Comparison of ENCODE assay signal across 25 cellular contexts in the genomic region with DNA sequence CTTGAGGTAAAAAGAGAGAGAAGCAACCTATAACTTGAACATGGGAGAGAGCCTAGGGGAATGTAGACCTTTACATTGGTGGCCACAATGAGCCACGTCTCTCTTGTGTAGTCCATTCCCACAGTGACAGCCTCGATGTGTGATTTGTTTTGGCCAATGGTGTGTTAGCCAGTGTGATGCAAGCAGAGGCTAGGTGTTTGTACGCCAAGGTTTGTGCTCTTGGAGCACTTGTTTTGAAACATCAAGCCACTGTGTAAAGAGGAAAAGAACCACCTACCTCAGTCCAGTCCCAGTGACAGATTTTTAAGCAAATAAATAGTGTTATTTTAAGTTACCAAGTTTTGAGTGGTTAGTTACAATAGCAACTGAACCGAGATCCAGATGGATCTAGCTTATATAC. TPM values are rescaled to one million over a fixed set of nuclear protein-coding genes. Genes with fewer than 3 reads are reported as not detected.
DNase-seq lines count a peak whose midpoint lies in the region; ATAC-seq, FAIRE-seq and TF ChIP-seq lines count a peak whose summit lies in the region.
"Had no signal": no experiment of that assay in that cellular context is flagged by ENCODE, and none has a peak within 500 bp of the region (broad histone marks: within the 10 kb centered on the region; RNA-seq: fewer than 3 reads in every experiment).

No MANE protein-coding gene starts in this region.

- TF ChIP-seq RAD21 in HepG2 (CRISPR knock-in tag; IDR thresholded peaks at IDR 0.05), result no peak

- H3K36me3 ChIP-seq in esophagus muscularis mucosa (no peaks in the 10 kb centered on the region), HepG2 (replicated peaks in 1 of 2; ENCODE audit: control insufficient read depth in 1 of 2, insufficient read depth in 2 of 2, low read length in 2 of 2) (no peaks in the 10 kb centered on the region), right lobe of liver (no peaks in the 10 kb centered on the region)
- H3K36me3 ChIP-seq: BE2C, BLaER1 had no signal

- no peaks in the 10 kb centered on the region for H3K79me2 ChIP-seq in HepG2 (ENCODE audit: insufficient read depth, low read length)

- TF ChIP-seq CTCF in esophagus muscularis mucosa (IDR thresholded peaks at IDR 0.05) (no peak), HepG2 (CRISPR knock-in tag; IDR thresholded peaks at IDR 0.05) (no peak), right lobe of liver (IDR thresholded peaks at IDR 0.05) (no peak)

- DNase-seq in esophagus muscularis mucosa (ENCODE audit: extremely low spot score), result peak; percentile 21
- no peak for DNase-seq in HepG2 (ENCODE audit: low spot score)
- DNase-seq in right lobe of liver, result peak; percentile 23 to 82 (median 64)
- no peak for DNase-seq in activated naive CD4-positive, alpha-beta T cell treated with anti-CD3 and anti-CD28 coated beads for 36 hours
- DNase-seq: BE2C; C1 segment of cervical spinal cord; CD4-positive, alpha-beta memory T cell; CD4-positive, CD25-positive, alpha-beta regulatory T cell; CD8-positive, alpha-beta memory T cell; COR-L47; DMS 273 treated with DMSO at 0.1 percent for 48 hours; DMS153; DMS53; DMS79; DND-41; EL; GDM1 had no signal

- peaks cover 0 to 2% (median 0%) of the 10 kb centered on the region in 4 donors for H3K4me1 ChIP-seq in esophagus muscularis mucosa
- H3K4me1 ChIP-seq in HepG2 (ENCODE audit: insufficient read depth, low read length), result peaks cover 26% of the 10 kb centered on the region
- peaks cover 0 to 33% (median 0%) of the 10 kb centered on the region in 4 donors for H3K4me1 ChIP-seq in right lobe of liver
- H3K4me1 ChIP-seq: A549, BE2C had no signal

- no peaks in the 10 kb centered on the region for H3K27me3 Mint-ChIP-seq in activated naive CD4-positive, alpha-beta T cell treated with anti-CD3 and anti-CD28 coated beads for 36 hours (ENCODE audit: low read depth)

- H3K27me3 ChIP-seq in esophagus muscularis mucosa (peaks cover 0 to 4% (median 0%) of the 10 kb centered on the region in 4 donors), HepG2 (ENCODE audit: control insufficient read depth in 1 of 2, insufficient read depth in 2 of 2, low read length in 2 of 2) (no peaks in the 10 kb centered on the region), right lobe of liver (no peaks in the 10 kb centered on the region)
- H3K27me3 ChIP-seq: BLaER1 had no signal

- in situ Hi-C loops in HepG2 (cut with HindIII; ENCODE audit: extremely low pct_ligation_motif_present, low pct_unique_long_range_greater_than_20kb), result no loop called here

- no peaks in the 10 kb centered on the region for H3K36me3 Mint-ChIP-seq in activated naive CD4-positive, alpha-beta T cell treated with anti-CD3 and anti-CD28 coated beads for 36 hours (ENCODE audit: low read depth)
- H3K36me3 Mint-ChIP-seq: CD4-positive, alpha-beta memory T cell; CD4-positive, CD25-positive, alpha-beta regulatory T cell; CD8-positive, alpha-beta memory T cell had no signal

- H3K27ac ChIP-seq in esophagus muscularis mucosa (replicated peaks in 1 of 4) (no peak overlapping the region), HepG2 (ENCODE audit: extremely low read length, insufficient read depth, low read length) (no peak overlapping the region), right lobe of liver (peak overlapping the region; percentile 43 to 89 (median 80))
- H3K27ac ChIP-seq: 22Rv1, A549, BLaER1 had no signal

- WGBS in esophagus muscularis mucosa, result 83% methylated on average over 4 of the region's 4 CpGs
- WGBS in HepG2 (ENCODE audit: low lambda C conversion rate), result 9% methylated on average over 4 of the region's 4 CpGs
- WGBS in right lobe of liver (ENCODE audit: insufficient coverage, low coverage, low lambda C conversion rate, missing lambda C conversion rate), result 29% methylated on average over 3 of the region's 4 CpGs

- TF ChIP-seq EP300 in esophagus muscularis mucosa (IDR thresholded peaks at IDR 0.05) (no peak), HepG2 (IDR thresholded peaks at IDR 0.05; ENCODE audit: low read depth in 2 of 2, low read length in 2 of 2) (no peak), HepG2 (CRISPR knock-in tag; IDR thresholded peaks at IDR 0.05; ENCODE audit: borderline replicate concordance) (no peak)

- CTCF ChIA-PET in HepG2 (lab: Yijun Ruan, JAX; ENCODE audit: low intra/inter-chr PET ratio, low total read pairs), result no interaction called here
- CTCF ChIA-PET in activated naive CD4-positive, alpha-beta T cell treated with anti-CD3 and anti-CD28 coated beads for 36 hours (lab: Charles Lee), result interaction anchor here (0.6 to 1.0 kb wide), 3 partner anchors 23 to 1429 kb away, joined by 3 read pairs; partner anchors contain the start of gene TMEM192

- H3K9ac ChIP-seq in HepG2 (ENCODE audit: insufficient read depth, low read depth, low read length), result no peak overlapping the region
- H3K9ac ChIP-seq: BLaER1 had no signal

- intact Hi-C loops in esophagus muscularis mucosa (cut with DNase I) (no loop called here), HepG2 (cut with micrococcal nuclease; ENCODE audit: unreplicated experiment) (no loop called here), right lobe of liver (cut with DNase I) (no loop called here)
- intact Hi-C loops in activated naive CD4-positive, alpha-beta T cell treated with anti-CD3 and anti-CD28 coated beads for 36 hours (cut with micrococcal nuclease), result no loop called here

- H3K27ac Mint-ChIP-seq in activated naive CD4-positive, alpha-beta T cell treated with anti-CD3 and anti-CD28 coated beads for 36 hours, result no peak overlapping the region
- H3K27ac Mint-ChIP-seq: CD14-positive monocyte; CD4-positive, alpha-beta memory T cell; CD4-positive, CD25-positive, alpha-beta regulatory T cell; CD8-positive, alpha-beta memory T cell had no signal

- H3K9me3 Mint-ChIP-seq in activated naive CD4-positive, alpha-beta T cell treated with anti-CD3 and anti-CD28 coated beads for 36 hours, result no peaks in the 10 kb centered on the region
- H3K9me3 Mint-ChIP-seq: CD4-positive, CD25-positive, alpha-beta regulatory T cell; CD8-positive, alpha-beta memory T cell had no signal

- no peak overlapping the region for H3K4me3 Mint-ChIP-seq in activated naive CD4-positive, alpha-beta T cell treated with anti-CD3 and anti-CD28 coated beads for 36 hours
- H3K4me3 Mint-ChIP-seq: CD14-positive monocyte; CD4-positive, alpha-beta memory T cell; CD4-positive, CD25-positive, alpha-beta regulatory T cell; CD8-positive, alpha-beta memory T cell had no signal

- no peak overlapping the region for H2AFZ ChIP-seq in HepG2 (ENCODE audit: low read length)

- BruUV-seq in HepG2 (replicated peaks; lab: Mats Ljungman, UMichigan), result no TSS peak

- no peaks in the 10 kb centered on the region for H4K20me1 ChIP-seq in HepG2 (ENCODE audit: insufficient read depth, low read length)
- H4K20me1 ChIP-seq: BLaER1 had no signal

- H3K9me3 ChIP-seq in esophagus muscularis mucosa, result no peaks in the 10 kb centered on the region
- no peaks in the 10 kb centered on the region for H3K9me3 ChIP-seq in HepG2 (ENCODE audit: low read length)
- no peaks in the 10 kb centered on the region for H3K9me3 ChIP-seq in right lobe of liver
- H3K9me3 ChIP-seq: BE2C, BLaER1 had no signal

- POLR2A ChIA-PET in HepG2 (lab: Yijun Ruan, JAX), result no interaction called here

- no peak for FAIRE-seq in HepG2 (lab: Jason Lieb, UNC)
- FAIRE-seq: A549, GM12878, GM12892, GM18507 had no signal

- no peak for TF ChIP-seq POLR2A in esophagus muscularis mucosa (IDR thresholded peaks at IDR 0.05; ENCODE audit: low read depth)
- TF ChIP-seq POLR2A in HepG2 (IDR thresholded peaks at IDR 0.05; ENCODE audit: insufficient read depth in 1 of 2, low read depth in 2 of 2, low read length in 2 of 2), result no peak
- TF ChIP-seq POLR2A in right lobe of liver (IDR thresholded peaks at IDR 0.05), result no peak

- H3K4me2 ChIP-seq in HepG2 (ENCODE audit: low read depth, low read length), result peak overlapping the region; percentile 23; the same call in 1 of the 2 replicates
- H3K4me2 ChIP-seq: A549, BLaER1 had no signal

- H3K4me1 Mint-ChIP-seq in activated naive CD4-positive, alpha-beta T cell treated with anti-CD3 and anti-CD28 coated beads for 36 hours (ENCODE audit: low read depth), result peaks cover 2% of the 10 kb centered on the region
- H3K4me1 Mint-ChIP-seq: CD4-positive, alpha-beta memory T cell; CD8-positive, alpha-beta memory T cell had no signal

- H3K4me3 ChIP-seq in esophagus muscularis mucosa (no peak overlapping the region), HepG2 (replicated peaks in 1 of 3; ENCODE audit: insufficient read depth in 1 of 3, low read depth in 2 of 3, low read length in 3 of 3) (no peak overlapping the region), right lobe of liver (no peak overlapping the region)
- H3K4me3 ChIP-seq: A549, BLaER1, GM12878 had no signal

- ATAC-seq in HepG2, result peak; percentile 52
- ATAC-seq in right lobe of liver, result peak; percentile 88 to 97 (median 93)
- ATAC-seq in GM21723 (IDR thresholded peaks at IDR 0.05; ENCODE audit: unreplicated experiment), result no peak
- ATAC-seq: A549, GM12878 had no signal

RNA-seq across cellular contexts. Expression of gene TMEM192, which starts 23.9 kb away (rescaled TPM):
- total RNA-seq in esophagus muscularis mucosa, result 10 to 100 TPM; 11.6 to 19.1 (median 14.1) TPM
- 14.1 and 19.9 TPM in 2 replicates for total RNA-seq in HepG2 (2016; rRNA removed; fragmentation: Illumina TruSeq; extraction: Trizol)
- 6.0 and 7.4 TPM in 2 replicates for total RNA-seq in HepG2 (2016; cell fraction: cytosol; rRNA removed; fragmentation: Illumina TruSeq; extraction: Trizol; ENCODE audit: low read depth)
- 18.2 and 20.9 TPM in 2 replicates for total RNA-seq in HepG2 (2016; cell fraction: insoluble cytoplasmic fraction; rRNA removed; fragmentation: Illumina TruSeq; extraction: Trizol)
- 14.5 and 17.1 TPM in 2 replicates for total RNA-seq in HepG2 (2016; cell fraction: membrane; rRNA removed; fragmentation: Illumina TruSeq; extraction: Trizol)
- total RNA-seq in HepG2 (2016; cell fraction: nucleus; rRNA removed; fragmentation: Illumina TruSeq; extraction: Trizol), result 8.5 and 12.5 TPM in 2 replicates
- 19.3 and 19.8 TPM in 2 replicates for polyA plus RNA-seq in HepG2 (2011; rRNA removed)
- polyA plus RNA-seq in HepG2 (2011; cell fraction: cytosol; rRNA removed), result 11.0 and 18.1 TPM in 2 replicates
- 3.7 and 4.0 TPM in 2 replicates for polyA plus RNA-seq in HepG2 (2011; cell fraction: nucleus; rRNA removed)
- 11.1 and 12.9 TPM in 2 replicates for polyA plus RNA-seq in HepG2 (2012)
- 5.8 and 7.3 TPM in 2 replicates for polyA plus RNA-seq in HepG2 (2016; cell fraction: cytosol; fragmentation: Illumina TruSeq; extraction: Trizol; ENCODE audit: low read depth)
- 12.4 and 13.3 TPM in 2 replicates for polyA plus RNA-seq in HepG2 (2016; cell fraction: insoluble cytoplasmic fraction; fragmentation: Illumina TruSeq; extraction: Trizol; ENCODE audit: low read depth)
- polyA plus RNA-seq in HepG2 (2016; cell fraction: membrane; fragmentation: Illumina TruSeq; extraction: Trizol; ENCODE audit: low read depth), result 11.3 and 13.2 TPM in 2 replicates
- 11.9 and 12.4 TPM in 2 replicates for polyA plus RNA-seq in HepG2 (2016; cell fraction: nucleus; fragmentation: Illumina TruSeq; extraction: Trizol; ENCODE audit: insufficient read depth, low read depth)
- polyA minus RNA-seq in HepG2 (2011; rRNA and poly(A)+ RNA removed; ENCODE audit: low replicate concordance), result 11.5 and 16.2 TPM in 2 replicates
- 7.2 and 15.2 TPM in 2 replicates for polyA minus RNA-seq in HepG2 (2011; cell fraction: cytosol; rRNA and poly(A)+ RNA removed)
- polyA minus RNA-seq in HepG2 (2011; cell fraction: nucleus; rRNA and poly(A)+ RNA removed), result 4.1 and 6.2 TPM in 2 replicates
- 10 to 100 TPM; 16.2 to 40.0 (median 23.3) TPM for total RNA-seq in right lobe of liver
- 1 to 10 TPM; 6.3 to 8.9 TPM for total RNA-seq in activated naive CD4-positive, alpha-beta T cell treated with anti-CD3 and anti-CD28 coated beads for 36 hours

Comparison
In these comparisons a context has a peak if more than half of its experiments do, and no peak if none do; other contexts are left out.
1. DNase-seq: peak in esophagus muscularis mucosa (single experiment) and right lobe of liver (3 of 3); none in HepG2 (single experiment) and activated naive CD4-positive, alpha-beta T cell treated with anti-CD3 and anti-CD28 coated beads for 36 hours (single experiment).
2. H3K27ac ChIP-seq: peak in right lobe of liver (3 of 3); none in esophagus muscularis mucosa (0 of 4) and HepG2 (single experiment).